Comparison of ENCODE assay signal across 15 cellular contexts in genomic region chr22:24703101-24703500, GRCh38.
A peak's percentile ranks its signal among the peaks of the same experiment; 100 is the strongest.
DNase-seq lines count a peak whose midpoint lies in the region; FAIRE-seq and TF ChIP-seq lines count a peak whose summit lies in the region.
"Had no signal": no experiment of that assay in that cellular context is flagged by ENCODE, and none has a peak within 500 bp of the region (broad histone marks: within the 10 kb centered on the region; RNA-seq: fewer than 3 reads in every experiment).

No MANE protein-coding gene starts in this region.

- H3K9me3 Mint-ChIP-seq in mesothelial cell of epicardium: no peaks in the 10 kb centered on the region

- no peak overlapping the region for H3K4me3 Mint-ChIP-seq in mesothelial cell of epicardium

- no peak overlapping the region for H3K4me3 ChIP-seq in kidney (ENCODE audit: low read length in 2 of 2)
- H3K4me3 ChIP-seq: BLaER1 had no signal

- peaks cover 2% of the 10 kb centered on the region for H3K27me3 Mint-ChIP-seq in mesothelial cell of epicardium (ENCODE audit: low read depth)

- no peaks in the 10 kb centered on the region for H3K9me3 ChIP-seq in kidney (ENCODE audit: control insufficient read depth in 1 of 2, low read length in 2 of 2)

- no peak overlapping the region for H3K9ac ChIP-seq in kidney (ENCODE audit: low read length in 2 of 2)
- H3K9ac ChIP-seq: BLaER1, parathyroid adenoma had no signal

- TF ChIP-seq CTCF in mesothelial cell of epicardium (IDR thresholded peaks at IDR 0.05; ENCODE audit: unreplicated experiment) (no peak), kidney (IDR thresholded peaks at IDR 0.05; ENCODE audit: borderline replicate concordance, extremely low read depth, insufficient read depth) (no peak)

- no peak for FAIRE-seq in kidney (lab: Jason Lieb, UNC)

- H3K27ac Mint-ChIP-seq in mesothelial cell of epicardium: peak overlapping the region; percentile 18

- no peak overlapping the region for H3K27ac ChIP-seq in kidney (ENCODE audit: low read depth in 2 of 2, low read length in 2 of 2)
- H3K27ac ChIP-seq: BLaER1, parathyroid adenoma had no signal

- DNase-seq in DMS153 treated with DMSO at 0.1 percent for 48 hours (lab: John Stamatoyannopoulos, UW; ENCODE audit: unreplicated experiment): peak; percentile 51
- DNase-seq in NCI-H2029 (lab: John Stamatoyannopoulos, UW): peak; percentile 94
- peak; percentile 32 for DNase-seq in epidermal melanocyte (ENCODE audit: insufficient read length, low spot score)
- DNase-seq in mesothelial cell of epicardium (ENCODE audit: low spot score in 2 of 2, unreplicated experiment in 2 of 2): no peak
- DNase-seq in cortex of kidney (lab: John Stamatoyannopoulos, UW): no peak
- no peak for DNase-seq in NCI-H2107 treated with DMSO at 0.1 percent for 48 hours (lab: John Stamatoyannopoulos, UW; ENCODE audit: unreplicated experiment)
- no peak for DNase-seq in kidney
- DNase-seq in activated T-cell treated with anti-CD3 and anti-CD28 coated beads for 4 hours: no peak
- DNase-seq: amniotic stem cell; glutamatergic neuron; NCI-H187 treated with DMSO at 0.1 percent for 48 hours; stimulated activated CD4-positive, alpha-beta T cell treated with anti-CD3 and anti-CD28 coated beads, Interleukin-1b, Interleukin-23, amount 100 ng/mL, for 48 hours; T1000 had no signal

- H3K36me3 ChIP-seq in kidney (ENCODE audit: control insufficient read depth in 1 of 2, insufficient read depth in 2 of 2, low read length in 2 of 2): no peaks in the 10 kb centered on the region
- H3K36me3 ChIP-seq: BLaER1 had no signal

- H3K36me3 Mint-ChIP-seq in mesothelial cell of epicardium: no peaks in the 10 kb centered on the region

- H3K4me1 Mint-ChIP-seq in mesothelial cell of epicardium: peaks cover 55% of the 10 kb centered on the region

- intact Hi-C loops in kidney (cut with DNase I): no loop called here

- no peaks in the 10 kb centered on the region for H3K4me1 ChIP-seq in kidney (ENCODE audit: control insufficient read depth in 1 of 2, insufficient read depth in 1 of 2, low read depth in 1 of 2, low read length in 2 of 2)
- H3K4me1 ChIP-seq: parathyroid adenoma had no signal

Comparison
In these comparisons a context has a peak if more than half of its experiments do, and no peak if none do; other contexts are left out.
1. DNase-seq: peak in DMS153 treated with DMSO at 0.1 percent for 48 hours (single experiment), NCI-H2029 (single experiment) and epidermal melanocyte (single experiment); none in mesothelial cell of epicardium (0 of 2), cortex of kidney (single experiment), NCI-H2107 treated with DMSO at 0.1 percent for 48 hours (single experiment), kidney (single experiment) and activated T-cell treated with anti-CD3 and anti-CD28 coated beads for 4 hours (single experiment).